Comparison of ENCODE assay signal across 8 cellular contexts in the genomic region with DNA sequence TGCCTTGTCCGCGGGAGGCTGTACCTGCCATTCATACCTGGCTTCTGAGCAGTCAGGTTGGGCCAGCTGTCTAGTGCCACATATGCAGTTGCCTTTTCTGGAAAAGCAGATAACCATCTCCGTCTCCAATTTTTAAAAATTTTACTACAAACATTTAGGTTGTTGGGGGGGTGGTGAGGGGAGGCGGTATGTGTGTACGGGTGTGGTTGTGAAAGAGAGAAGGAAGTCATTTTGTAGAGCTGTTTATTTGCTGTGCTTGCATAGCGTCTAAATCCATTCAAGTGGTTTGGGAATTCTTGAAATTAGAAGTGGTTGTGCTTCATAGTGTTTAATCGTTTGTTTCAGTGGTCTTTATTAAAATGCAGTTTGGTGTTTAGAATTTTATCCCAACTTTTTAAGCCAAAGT. TPM values are rescaled to one million over a fixed set of nuclear protein-coding genes. Genes with fewer than 3 reads are reported as not detected.
DNase-seq lines count a peak whose midpoint lies in the region; ATAC-seq and TF ChIP-seq lines count a peak whose summit lies in the region.

No MANE protein-coding gene starts in this region.

- WGBS in stomach, 5 donors: 0 to 1% (median 1%) methylated on average over 7 of the region's 7 CpGs

- ATAC-seq in HG03280 (IDR thresholded peaks at IDR 0.05; ENCODE audit: unreplicated experiment): peak; percentile 7

- peaks cover 86% of the 10 kb centered on the region for H3K27me3 Mint-ChIP-seq in activated naive CD8-positive, alpha-beta T cell treated with anti-CD3 and anti-CD28 coated beads for 36 hours

- no peak for TF ChIP-seq CTCF in stomach (IDR thresholded peaks at IDR 0.05)

- no peaks in the 10 kb centered on the region for H3K36me3 ChIP-seq in iPS-20b (ENCODE audit: insufficient read depth, low read depth, low read length)
- H3K36me3 ChIP-seq in stomach: no peaks in the 10 kb centered on the region

- no peak for TF ChIP-seq EP300 in stomach (IDR thresholded peaks at IDR 0.05)

- peaks cover 4% of the 10 kb centered on the region for H3K9me3 Mint-ChIP-seq in activated naive CD8-positive, alpha-beta T cell treated with anti-CD3 and anti-CD28 coated beads for 36 hours

- no peaks in the 10 kb centered on the region for H3K4me1 ChIP-seq in iPS-20b (ENCODE audit: insufficient read depth, low read length)
- peaks cover 9 to 39% (median 24%) of the 10 kb centered on the region in 4 donors for H3K4me1 ChIP-seq in stomach

- intact Hi-C loops in stomach (cut with DNase I; ENCODE audit: low total_unique reads): loop anchor here (5.0 kb wide), 1 partner anchor 37 kb away; no protein-coding TSS in a partner anchor

- TF ChIP-seq POLR2A in stomach (IDR thresholded peaks at IDR 0.05): no peak

- H3K27ac ChIP-seq in iPS-20b (ENCODE audit: low read length): no peak overlapping the region
- H3K27ac ChIP-seq in stomach: peak overlapping the region; percentile 95 to 99 (median 97)

- H3K36me3 Mint-ChIP-seq in activated naive CD8-positive, alpha-beta T cell treated with anti-CD3 and anti-CD28 coated beads for 36 hours: peaks cover 6% of the 10 kb centered on the region

- H3K27me3 ChIP-seq in iPS-20b (ENCODE audit: insufficient read depth, low read length) (peaks cover 33% of the 10 kb centered on the region), stomach (peaks cover 0 to 17% (median 0%) of the 10 kb centered on the region in 3 donors)

- H3K27ac Mint-ChIP-seq in activated naive CD8-positive, alpha-beta T cell treated with anti-CD3 and anti-CD28 coated beads for 36 hours: no peak overlapping the region

- peak overlapping the region; percentile 76 for H3K4me3 ChIP-seq in iPS-20b (ENCODE audit: low read length)
- H3K4me3 ChIP-seq in stomach: peak overlapping the region; percentile 71 to 91 (median 88)

- H3K4me3 Mint-ChIP-seq in activated naive CD8-positive, alpha-beta T cell treated with anti-CD3 and anti-CD28 coated beads for 36 hours: peak overlapping the region; percentile 75

- no peak overlapping the region; the same call in 1 of the 2 replicates for H3K9ac ChIP-seq in iPS-20b (ENCODE audit: low read depth, low read length)

- H3K4me1 Mint-ChIP-seq in activated naive CD8-positive, alpha-beta T cell treated with anti-CD3 and anti-CD28 coated beads for 36 hours: peaks cover 5% of the 10 kb centered on the region

- DNase-seq in NCI-H1092 treated with DMSO at 0.1 percent for 48 hours (lab: John Stamatoyannopoulos, UW) (peak; percentile 22), NCI-H1092 (lab: John Stamatoyannopoulos, UW) (no peak), stomach (no peak), medulla oblongata (ENCODE audit: extremely low spot score) (no peak)
- no peak for DNase-seq in activated naive CD8-positive, alpha-beta T cell treated with anti-CD3 and anti-CD28 coated beads for 36 hours
- DNase-seq in stimulated activated CD4-positive, alpha-beta T cell treated with anti-CD3 and anti-CD28 coated beads, Interleukin-2, amount 100 ng/mL, for 24 hours: no peak

- no peaks in the 10 kb centered on the region for H3K9me3 ChIP-seq in iPS-20b (ENCODE audit: insufficient read depth, low read depth, low read length)
- no peaks in the 10 kb centered on the region for H3K9me3 ChIP-seq in stomach

RNA-seq across cellular contexts. Expression of gene TBC1D12, which starts 1.5 kb away (rescaled TPM):
- total RNA-seq in activated naive CD8-positive, alpha-beta T cell treated with anti-CD3 and anti-CD28 coated beads for 36 hours: under 1 TPM; 0.33 to 0.70 TPM
- total RNA-seq in stomach: 100 to 1,000 TPM in 1 of 5 donors, 10 to 100 TPM in 4; 12.8 to 163 (median 26.8) TPM
- polyA plus RNA-seq in stomach: 1 to 10 TPM; 4.1 to 5.4 (median 4.8) TPM

RNA-seq across cellular contexts. Expression of gene NOC3L, which starts 41.1 kb away (rescaled TPM):
- total RNA-seq in activated naive CD8-positive, alpha-beta T cell treated with anti-CD3 and anti-CD28 coated beads for 36 hours: 10 to 100 TPM; 47.9 to 48.9 TPM
- total RNA-seq in stomach: 10 to 100 TPM in 2 of 5 donors, 1 to 10 TPM in 2, under 1 TPM in 1; 0.58 to 28.5 (median 8.5) TPM
- 1 to 10 TPM; 3.7 to 5.8 (median 4.7) TPM for polyA plus RNA-seq in stomach

Comparison
In these comparisons a context has a peak if more than half of its experiments do, and no peak if none do; other contexts are left out.
1. RNA of gene TBC1D12, which starts 1.5 kb away (total RNA-seq): 12.8 to 163 TPM in stomach; 0.33 to 0.70 TPM in activated naive CD8-positive, alpha-beta T cell treated with anti-CD3 and anti-CD28 coated beads for 36 hours; every median in the first group is over 4 times any median in the second.